Comparison of ENCODE assay signal across 2 cellular contexts in genomic region chr16:68348645-68349445, GRCh38.
TF ChIP-seq lines count a peak whose summit lies in the region.

No MANE protein-coding gene starts in this region.

TF ChIP-seq in IMR-90, 13 proteins besides CTCF, POLR2A, EP300 and RAD21:
- peak; percentile 82 for TF ChIP-seq MAFK (IDR thresholded peaks at IDR 0.05; ENCODE audit: low read depth, low read length)
- no peak for TF ChIP-seq CEBPB (IDR thresholded peaks at IDR 0.05; ENCODE audit: low read depth, low read length)
- no peak for TF ChIP-seq SMC3 (IDR thresholded peaks at IDR 0.05; ENCODE audit: low read depth, low read length)
- TF ChIP-seq RFX5 (IDR thresholded peaks at IDR 0.05; ENCODE audit: low read depth, low read length): no peak
- TF ChIP-seq MAZ (IDR thresholded peaks at IDR 0.05; ENCODE audit: borderline replicate concordance, low read depth, low read length): no peak
TF ChIP-seq in IMR-90: peak in this region for 1.

TF ChIP-seq in GM12891, 5 proteins besides CTCF, POLR2A, EP300 and RAD21:
- TF ChIP-seq POU2F2 (IDR thresholded peaks at IDR 0.05; ENCODE audit: low read depth, low read length) (no peak), POLR2AphosphoS5 (IDR thresholded peaks at IDR 0.05; ENCODE audit: low read depth, low read length) (no peak), SPI1 (IDR thresholded peaks at IDR 0.05; ENCODE audit: low read depth, low read length) (no peak), PAX5 (IDR thresholded peaks at IDR 0.05; ENCODE audit: insufficient read depth, low read length, severe bottlenecking) (no peak), TAF1 (IDR thresholded peaks at IDR 0.05; ENCODE audit: low read depth, low read length) (no peak)
